Comparison of ENCODE assay signal across 29 cellular contexts in genomic region chr4:120763650-120764049, GRCh38.
"Had no signal": no experiment of that assay in that cellular context is flagged by ENCODE, and none has a peak within 500 bp of the region (broad histone marks: within the 10 kb centered on the region; RNA-seq: fewer than 3 reads in every experiment).

No MANE protein-coding gene starts in this region.

- H3K27me3 ChIP-seq: body of pancreas, brain microvascular endothelial cell, breast epithelium had no signal

- H3K27ac ChIP-seq: body of pancreas, brain microvascular endothelial cell, breast epithelium, VCaP had no signal

- DNase-seq: activated B cell treated with CpG ODN at 0.5 μM for 24 hours; activated CD4-positive, alpha-beta memory T cell treated with anti-CD3 and anti-CD28 coated beads for 36 hours; activated CD4-positive, alpha-beta T cell treated with anti-CD3 and anti-CD28 coated beads for 4 hours; activated CD4-positive, alpha-beta T cell treated with anti-CD3 and anti-CD28 coated beads, Interleukin-2, amount 10 ng/mL, durations not matched to agents 24 days and 14 days; activated CD4-positive, alpha-beta T cell treated with anti-CD3 and anti-CD28 coated beads, Interleukin-2, amount 50 U/mL, for 1 hour; activated CD4-positive, alpha-beta T cell treated with anti-CD3 and anti-CD28 coated beads, Interleukin-2, amount 50 U/mL, for 4 hours; activated CD4-positive, CD25-positive, alpha-beta regulatory T cell treated with anti-CD3 and anti-CD28 coated beads, Interleukin-2, amount 50 U/mL, for 72 hours; activated CD8-positive, alpha-beta memory T cell treated with anti-CD3 and anti-CD28 coated beads, Interleukin-2, amount 50 U/mL, for 4 hours; activated CD8-positive, alpha-beta T cell treated with anti-CD3 and anti-CD28 coated beads for 36 hours; activated effector memory CD4-positive, alpha-beta T cell treated with Interleukin-2 at 50 U/mL for 16 hours; activated gamma-delta T cell; activated naive CD4-positive, alpha-beta T cell treated with anti-CD3 and anti-CD28 coated beads, Interleukin-2, amount 10 ng/mL, durations not matched to agents 7 days and 5 days; activated naive CD4-positive, alpha-beta T cell treated with Interleukin-2 at 50 U/mL for 16 hours; activated naive CD8-positive, alpha-beta T cell treated with anti-CD3 and anti-CD28 coated beads, Interleukin-2, amount 10 ng/mL, durations not matched to agents 7 days and 5 days; activated naive CD8-positive, alpha-beta T cell treated with anti-CD3 and anti-CD28 coated beads, Interleukin-2, amount 50 U/mL, for 24 hours; activated T-cell treated with anti-CD3 and anti-CD28 coated beads, Interleukin-2, amount 50 U/mL, for 24 hours; activated T-cell treated with anti-CD3 and anti-CD28 coated beads, Interleukin-2, amount 50 U/mL, for 48 hours; amygdala; aorta; body of pancreas; brain microvascular endothelial cell; central memory CD4-positive, alpha-beta T cell; T-helper 1 cell; T-helper 2 cell; T-helper 9 cell had no signal

- H3K36me3 ChIP-seq: brain microvascular endothelial cell, breast epithelium had no signal

- ATAC-seq: activated CD8-positive, alpha-beta T cell treated with anti-CD3 and anti-CD28 coated beads for 36 hours; activated naive CD8-positive, alpha-beta T cell treated with anti-CD3 and anti-CD28 coated beads, Interleukin-2, amount 50 U/mL, for 24 hours; body of pancreas had no signal

- H3K4me1 ChIP-seq: body of pancreas, breast epithelium had no signal

- FAIRE-seq: astrocyte, TTC549 had no signal

- H3K9me3 ChIP-seq: body of pancreas, breast epithelium had no signal

- H3K4me3 ChIP-seq: body of pancreas, breast epithelium had no signal
